Comparison of ENCODE assay signal across 20 cellular contexts in the genomic region with DNA sequence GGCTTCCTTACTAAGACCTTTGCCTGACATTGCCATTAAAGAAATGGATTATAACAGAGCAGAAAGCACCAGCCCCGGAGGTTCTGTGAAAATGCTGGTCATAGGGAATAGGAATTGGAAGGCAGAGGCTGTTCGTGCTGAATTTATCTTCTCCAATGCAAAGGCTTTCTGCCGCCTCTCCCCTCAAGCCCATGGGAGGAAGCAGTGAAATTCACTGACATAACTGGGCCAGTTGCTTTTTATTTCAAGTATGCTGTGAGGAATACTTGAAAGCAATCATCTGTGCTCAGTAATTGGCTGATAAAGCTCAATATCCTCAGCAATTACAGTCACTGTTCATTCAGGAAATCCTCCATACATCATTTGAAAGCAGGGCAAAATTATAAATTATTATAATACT.
A peak's percentile ranks its signal among the peaks of the same experiment; 100 is the strongest.
DNase-seq lines count a peak whose midpoint lies in the region; ATAC-seq and TF ChIP-seq lines count a peak whose summit lies in the region.
"Had no signal": no experiment of that assay in that cellular context is flagged by ENCODE, and none has a peak within 500 bp of the region (broad histone marks: within the 10 kb centered on the region; RNA-seq: fewer than 3 reads in every experiment).

No MANE protein-coding gene starts in this region.

- no peak overlapping the region for H3K9ac ChIP-seq in mesenchymal stem cell (ENCODE audit: low read length)
- H3K9ac ChIP-seq: BLaER1 treated with 17β-estradiol and CSF1 and Interleukin-3, amounts not matched to agents 10 nM and 100 nM had no signal

- no peak overlapping the region for H3K14ac ChIP-seq in mesenchymal stem cell (ENCODE audit: low read length in 2 of 2)

- H3K36me3 Mint-ChIP-seq in activated CD4-positive, alpha-beta T cell treated with anti-CD3 and anti-CD28 coated beads, Interleukin-2, amount 10 ng/mL, durations not matched to agents 24 days and 14 days (ENCODE audit: low read depth): no peaks in the 10 kb centered on the region
- peaks cover 7% of the 10 kb centered on the region for H3K36me3 Mint-ChIP-seq in endothelial cell (ENCODE audit: low read depth, unreplicated experiment)
- H3K36me3 Mint-ChIP-seq: CD4-positive, CD25-positive, alpha-beta regulatory T cell; CD8-positive, alpha-beta memory T cell had no signal

- H3K4me3 Mint-ChIP-seq in activated CD4-positive, alpha-beta T cell treated with anti-CD3 and anti-CD28 coated beads, Interleukin-2, amount 10 ng/mL, durations not matched to agents 24 days and 14 days: no peak overlapping the region
- no peak overlapping the region for H3K4me3 Mint-ChIP-seq in endothelial cell (ENCODE audit: unreplicated experiment)
- H3K4me3 Mint-ChIP-seq: B cell; CD4-positive, CD25-positive, alpha-beta regulatory T cell; CD8-positive, alpha-beta memory T cell; GM23338 had no signal

- H3K9me3 Mint-ChIP-seq in activated CD4-positive, alpha-beta T cell treated with anti-CD3 and anti-CD28 coated beads, Interleukin-2, amount 10 ng/mL, durations not matched to agents 24 days and 14 days: no peaks in the 10 kb centered on the region
- no peaks in the 10 kb centered on the region for H3K9me3 Mint-ChIP-seq in endothelial cell (ENCODE audit: unreplicated experiment)

- peak overlapping the region; percentile 11 for H3K27ac ChIP-seq in mesenchymal stem cell (ENCODE audit: low read length, poor library complexity, severe bottlenecking)
- H3K27ac ChIP-seq: BLaER1 treated with 17β-estradiol and CSF1 and Interleukin-3, amounts not matched to agents 10 nM and 100 nM had no signal

- no peak overlapping the region for H3K23ac ChIP-seq in mesenchymal stem cell (ENCODE audit: low read length in 2 of 2)

- no peak overlapping the region for H4K91ac ChIP-seq in mesenchymal stem cell (ENCODE audit: low read length)

- DNase-seq in activated CD4-positive, alpha-beta T cell treated with anti-CD3 and anti-CD28 coated beads, Interleukin-2, amount 10 ng/mL, durations not matched to agents 24 days and 14 days: peak; percentile 12
- DNase-seq in activated CD4-positive, alpha-beta T cell treated with anti-CD3 and anti-CD28 coated beads, Interleukin-2, amount 50 U/mL, for 48 hours: no peak
- DNase-seq in mesenchymal stem cell: no peak
- DNase-seq in putamen (ENCODE audit: low spot score): peak; percentile 68
- no peak for DNase-seq in CD1c-positive myeloid dendritic cell (ENCODE audit: extremely low spot score)
- DNase-seq in endothelial cell (ENCODE audit: low spot score): no peak
- DNase-seq in stimulated activated naive CD8-positive, alpha-beta T cell treated with anti-CD3 and anti-CD28 coated beads, Interleukin-15, Interleukin-2, amounts not matched to agents 100 U/mL and 50 U/mL, for 24 hours: no peak
- no peak for DNase-seq in OCI-M1 (lab: John Stamatoyannopoulos, UW)
- DNase-seq: 8988T; CD4-positive, CD25-positive, alpha-beta regulatory T cell; CD8-positive, alpha-beta memory T cell; COR-L47; DMS 273 treated with DMSO at 0.1 percent for 48 hours; DND-41; EL; HCEC 1CT had no signal

- no peak overlapping the region for H2BK15ac ChIP-seq in mesenchymal stem cell (ENCODE audit: low read depth, poor library complexity, severe bottlenecking)

- no peak overlapping the region for H3K18ac ChIP-seq in mesenchymal stem cell (ENCODE audit: low read depth in 1 of 2, low read length in 2 of 2)

- H3K4ac ChIP-seq in mesenchymal stem cell (ENCODE audit: low read depth in 1 of 2, low read length in 2 of 2): no peak overlapping the region

- H3K36me3 ChIP-seq in mesenchymal stem cell (ENCODE audit: control insufficient read depth in 1 of 2, insufficient read depth in 2 of 2, low read depth in 1 of 2, low read length in 2 of 2): no peaks in the 10 kb centered on the region
- H3K36me3 ChIP-seq: BLaER1 treated with 17β-estradiol and CSF1 and Interleukin-3, amounts not matched to agents 10 nM and 100 nM had no signal

- TF ChIP-seq CTCF in endothelial cell (IDR thresholded peaks at IDR 0.05; ENCODE audit: unreplicated experiment): no peak

- H3K4me1 Mint-ChIP-seq in activated CD4-positive, alpha-beta T cell treated with anti-CD3 and anti-CD28 coated beads, Interleukin-2, amount 10 ng/mL, durations not matched to agents 24 days and 14 days: no peaks in the 10 kb centered on the region
- no peaks in the 10 kb centered on the region for H3K4me1 Mint-ChIP-seq in endothelial cell (ENCODE audit: unreplicated experiment)
- H3K4me1 Mint-ChIP-seq: B cell; CD4-positive, CD25-positive, alpha-beta regulatory T cell; CD8-positive, alpha-beta memory T cell; GM23338 had no signal

- H3K27me3 ChIP-seq in mesenchymal stem cell (ENCODE audit: control insufficient read depth in 1 of 2, insufficient read depth in 1 of 2, low read length in 2 of 2): no peaks in the 10 kb centered on the region
- H3K27me3 ChIP-seq: BLaER1 treated with 17β-estradiol and CSF1 and Interleukin-3, amounts not matched to agents 10 nM and 100 nM had no signal

- no peak overlapping the region for H2AK5ac ChIP-seq in mesenchymal stem cell (ENCODE audit: low read length, severe bottlenecking)

- intact Hi-C loops in activated CD4-positive, alpha-beta T cell treated with anti-CD3 and anti-CD28 coated beads, Interleukin-2, amount 10 ng/mL, durations not matched to agents 24 days and 14 days (cut with micrococcal nuclease): no loop called here

- no peak overlapping the region for H2AFZ ChIP-seq in mesenchymal stem cell (ENCODE audit: low read depth, low read length)
- H2AFZ ChIP-seq: GM23338 had no signal

- H2BK12ac ChIP-seq in mesenchymal stem cell (ENCODE audit: low read length in 2 of 2): no peak overlapping the region

- WGBS in mesenchymal stem cell: 69% methylated on average over 3 of the region's 3 CpGs

- no peak overlapping the region for H3K27ac Mint-ChIP-seq in activated CD4-positive, alpha-beta T cell treated with anti-CD3 and anti-CD28 coated beads, Interleukin-2, amount 10 ng/mL, durations not matched to agents 24 days and 14 days
- H3K27ac Mint-ChIP-seq in endothelial cell (ENCODE audit: unreplicated experiment): no peak overlapping the region
- H3K27ac Mint-ChIP-seq: B cell; CD4-positive, CD25-positive, alpha-beta regulatory T cell; CD8-positive, alpha-beta memory T cell; GM23338 had no signal

- H3K4me2 ChIP-seq in mesenchymal stem cell (ENCODE audit: low read length, poor library complexity, severe bottlenecking): no peak overlapping the region
- H3K4me2 ChIP-seq: BLaER1 treated with 17β-estradiol and CSF1 and Interleukin-3, amounts not matched to agents 10 nM and 100 nM; GM23338 had no signal

- H3K79me1 ChIP-seq in mesenchymal stem cell (replicated peaks; ENCODE audit: low read length, poor library complexity, severe bottlenecking): no peaks in the 10 kb centered on the region

- no peak for ATAC-seq in stimulated activated naive CD8-positive, alpha-beta T cell treated with anti-CD3 and anti-CD28 coated beads, Interleukin-15, Interleukin-2, amounts not matched to agents 100 U/mL and 50 U/mL, for 24 hours
- ATAC-seq: GM12878, GM23338 had no signal

- H3K9me3 ChIP-seq in mesenchymal stem cell (ENCODE audit: control insufficient read depth, low read length): no peaks in the 10 kb centered on the region

- no peak overlapping the region for H3K4me3 ChIP-seq in mesenchymal stem cell (ENCODE audit: insufficient read depth in 1 of 2, low read depth in 1 of 2, low read length in 2 of 2)
- H3K4me3 ChIP-seq: BLaER1 treated with 17β-estradiol and CSF1 and Interleukin-3, amounts not matched to agents 10 nM and 100 nM; GM12878; GM23338 had no signal

- H4K8ac ChIP-seq in mesenchymal stem cell (ENCODE audit: low read length): no peak overlapping the region

- no peak overlapping the region for H2BK120ac ChIP-seq in mesenchymal stem cell (ENCODE audit: low read depth, low read length)

- no peaks in the 10 kb centered on the region for H3K27me3 Mint-ChIP-seq in activated CD4-positive, alpha-beta T cell treated with anti-CD3 and anti-CD28 coated beads, Interleukin-2, amount 10 ng/mL, durations not matched to agents 24 days and 14 days
- H3K27me3 Mint-ChIP-seq in endothelial cell (ENCODE audit: unreplicated experiment): no peaks in the 10 kb centered on the region
- H3K27me3 Mint-ChIP-seq: CD4-positive, CD25-positive, alpha-beta regulatory T cell had no signal

- H2BK5ac ChIP-seq in mesenchymal stem cell (ENCODE audit: low read depth, low read length, poor library complexity, severe bottlenecking): no peak overlapping the region

- H3K4me1 ChIP-seq in mesenchymal stem cell (ENCODE audit: control insufficient read depth, insufficient read depth, low read depth, low read length): no peaks in the 10 kb centered on the region

Comparison
In these comparisons a context has a peak if more than half of its experiments do, and no peak if none do; other contexts are left out.
1. DNase-seq: peak in activated CD4-positive, alpha-beta T cell treated with anti-CD3 and anti-CD28 coated beads, Interleukin-2, amount 10 ng/mL, durations not matched to agents 24 days and 14 days (single experiment) and putamen (single experiment); none in activated CD4-positive, alpha-beta T cell treated with anti-CD3 and anti-CD28 coated beads, Interleukin-2, amount 50 U/mL, for 48 hours (0 of 2), mesenchymal stem cell (single experiment), CD1c-positive myeloid dendritic cell (single experiment), endothelial cell (single experiment), stimulated activated naive CD8-positive, alpha-beta T cell treated with anti-CD3 and anti-CD28 coated beads, Interleukin-15, Interleukin-2, amounts not matched to agents 100 U/mL and 50 U/mL, for 24 hours (single experiment) and OCI-M1 (single experiment).